10 cellular contexts compared by ENCODE assay signal in genomic region chr17:74842146-74842598, GRCh38. TPM values are rescaled to one million over a fixed set of nuclear protein-coding genes. Genes with fewer than 3 reads are reported as not detected.
DNase-seq lines count a peak whose midpoint lies in the region; ATAC-seq, FAIRE-seq and TF ChIP-seq lines count a peak whose summit lies in the region.
"Had no signal": no experiment of that assay in that cellular context is flagged by ENCODE, and none has a peak within 500 bp of the region (broad histone marks: within the 10 kb centered on the region; RNA-seq: fewer than 3 reads in every experiment).

No MANE protein-coding gene starts in this region.

- peaks cover 0 to 17% (median 9%) of the 10 kb centered on the region in 5 donors for H3K36me3 Mint-ChIP-seq in naive thymus-derived CD4-positive, alpha-beta T cell

- no TSS peak for BruUV-seq in HepG2 (replicated peaks; lab: Mats Ljungman, UMichigan)

- peak; percentile 23 for FAIRE-seq in HepG2 (lab: Jason Lieb, UNC)
- FAIRE-seq: colon, islet of Langerhans had no signal

- peak overlapping the region in 9 of 12 donors; percentile 27 to 57 (median 49) for H3K4me3 ChIP-seq in heart left ventricle
- no peak overlapping the region for H3K4me3 ChIP-seq in astrocyte of the spinal cord (ENCODE audit: low read depth, low read length)
- peak overlapping the region; percentile 23 to 71 (median 26); a peak in 3 of 6 replicates for H3K4me3 ChIP-seq in HepG2 (replicated peaks in 1 of 3; ENCODE audit: insufficient read depth in 1 of 3, low read depth in 2 of 3, low read length in 3 of 3)
- peak overlapping the region; percentile 48 for H3K4me3 ChIP-seq in upper lobe of right lung
- H3K4me3 ChIP-seq in naive thymus-derived CD4-positive, alpha-beta T cell (ENCODE audit: low read length), result no peak overlapping the region

- DNase-seq in heart left ventricle (no peak), cardiac septum (ENCODE audit: low spot score) (no peak), astrocyte of the spinal cord (ENCODE audit: low read depth, low spot score) (peak; percentile 5), HepG2 (ENCODE audit: low spot score) (no peak), upper lobe of right lung (no peak), NCI-H187 (lab: John Stamatoyannopoulos, UW) (no peak), NCI-H345 treated with DMSO at 0.1 percent for 48 hours (lab: John Stamatoyannopoulos, UW; ENCODE audit: unreplicated experiment) (no peak)
- no peak for DNase-seq in naive thymus-derived CD4-positive, alpha-beta T cell

- no peaks in the 10 kb centered on the region for H3K9me3 Mint-ChIP-seq in naive thymus-derived CD4-positive, alpha-beta T cell

- peaks cover 8 to 23% (median 20%) of the 10 kb centered on the region in 7 donors for H3K4me1 Mint-ChIP-seq in naive thymus-derived CD4-positive, alpha-beta T cell

- peaks cover 0 to 4% (median 0%) of the 10 kb centered on the region in 9 donors for H3K36me3 ChIP-seq in heart left ventricle
- H3K36me3 ChIP-seq in HepG2 (replicated peaks in 1 of 2; ENCODE audit: control insufficient read depth in 1 of 2, insufficient read depth in 2 of 2, low read length in 2 of 2), result no peaks in the 10 kb centered on the region
- H3K36me3 ChIP-seq in upper lobe of right lung, result peaks cover 11% of the 10 kb centered on the region
- peaks cover 0 to 18% (median 0%) of the 10 kb centered on the region in 3 experiments for H3K36me3 ChIP-seq in naive thymus-derived CD4-positive, alpha-beta T cell (ENCODE audit: control insufficient read depth in 2 of 3, insufficient read depth in 3 of 3, low read length in 3 of 3)

- TF ChIP-seq EP300 in HepG2 (IDR thresholded peaks at IDR 0.05; ENCODE audit: low read depth in 2 of 2, low read length in 2 of 2), result no peak
- no peak for TF ChIP-seq EP300 in HepG2 (CRISPR knock-in tag; IDR thresholded peaks at IDR 0.05; ENCODE audit: borderline replicate concordance)

- H3K27ac Mint-ChIP-seq in naive thymus-derived CD4-positive, alpha-beta T cell, result no peak overlapping the region

- ATAC-seq in heart left ventricle (no peak), HepG2 (peak; percentile 42), upper lobe of right lung (no peak)
- ATAC-seq in naive thymus-derived CD4-positive, alpha-beta T cell, result no peak

- peak overlapping the region in 4 of 10 donors; percentile 17 to 41 (median 30) for H3K4me3 Mint-ChIP-seq in naive thymus-derived CD4-positive, alpha-beta T cell

- TF ChIP-seq RAD21 in HepG2 (CRISPR knock-in tag; IDR thresholded peaks at IDR 0.05), result no peak

- POLR2A ChIA-PET in HepG2 (lab: Yijun Ruan, JAX), result interaction anchor here (0.8 to 1.9 kb wide), 5 partner anchors 10 to 104 kb away, joined by 3 to 15 read pairs (median 6); partner anchors contain the start of gene FDXR
- POLR2A ChIA-PET in naive thymus-derived CD4-positive, alpha-beta T cell (lab: Charles Lee), result no interaction called here

- peak overlapping the region; percentile 70 for H3K4me2 ChIP-seq in HepG2 (ENCODE audit: low read depth, low read length)

- H3K27me3 ChIP-seq in heart left ventricle (peaks cover 0 to 9% (median 0%) of the 10 kb centered on the region in 9 donors), HepG2 (ENCODE audit: control insufficient read depth in 1 of 2, insufficient read depth in 2 of 2, low read length in 2 of 2) (peaks cover 0 to 8% of the 10 kb centered on the region in 2 experiments; a peak in 1 of 5 replicates), upper lobe of right lung (no peaks in the 10 kb centered on the region)
- no peaks in the 10 kb centered on the region for H3K27me3 ChIP-seq in naive thymus-derived CD4-positive, alpha-beta T cell (ENCODE audit: control insufficient read depth in 2 of 2, insufficient read depth in 2 of 2, low read length in 2 of 2)

- TF ChIP-seq CTCF in heart left ventricle (IDR thresholded peaks at IDR 0.05) (no peak), astrocyte of the spinal cord (IDR thresholded peaks at IDR 0.05; ENCODE audit: low read depth, low read length) (no peak), HepG2 (CRISPR knock-in tag; IDR thresholded peaks at IDR 0.05) (peak; percentile 25), upper lobe of right lung (IDR thresholded peaks at IDR 0.05) (no peak)

- H4K20me1 ChIP-seq in HepG2 (ENCODE audit: insufficient read depth, low read length), result no peaks in the 10 kb centered on the region

- H3K9me3 ChIP-seq in heart left ventricle, result no peaks in the 10 kb centered on the region
- H3K9me3 ChIP-seq in HepG2 (ENCODE audit: low read length), result no peaks in the 10 kb centered on the region
- no peaks in the 10 kb centered on the region for H3K9me3 ChIP-seq in upper lobe of right lung
- H3K9me3 ChIP-seq in naive thymus-derived CD4-positive, alpha-beta T cell (ENCODE audit: control insufficient read depth in 2 of 3, low read length in 3 of 3), result no peaks in the 10 kb centered on the region

- CTCF ChIA-PET in HepG2 (lab: Yijun Ruan, JAX; ENCODE audit: low intra/inter-chr PET ratio, low total read pairs), result interaction anchor here (1.1 to 1.2 kb wide), 2 partner anchors 20 to 23 kb away, joined by 8 read pairs; no protein-coding TSS in a partner anchor
- CTCF ChIA-PET in naive thymus-derived CD4-positive, alpha-beta T cell (lab: Charles Lee), result no interaction called here

- intact Hi-C loops in heart left ventricle (cut with DNase I), result loop anchor here in 1 of 10 donors (1.0 kb wide), 1 partner anchor 20 kb away; no protein-coding TSS in a partner anchor
- intact Hi-C loops in cardiac septum (cut with DNase I), result loop anchor here (2.0 kb wide), 1 partner anchor 23 kb away; no protein-coding TSS in a partner anchor
- intact Hi-C loops in HepG2 (cut with micrococcal nuclease; ENCODE audit: unreplicated experiment), result loop anchor here (2.0 kb wide), 1 partner anchor 21 kb away; no protein-coding TSS in a partner anchor
- intact Hi-C loops in upper lobe of right lung (cut with DNase I), result no loop called here
- intact Hi-C loops in naive thymus-derived CD4-positive, alpha-beta T cell (cut with micrococcal nuclease), result no loop called here

- no peaks in the 10 kb centered on the region for H3K79me2 ChIP-seq in HepG2 (ENCODE audit: insufficient read depth, low read length)

- TF ChIP-seq POLR2A in heart left ventricle (IDR thresholded peaks at IDR 0.05) (no peak), HepG2 (IDR thresholded peaks at IDR 0.05; ENCODE audit: insufficient read depth in 1 of 2, low read depth in 2 of 2, low read length in 2 of 2) (no peak)

- peaks cover 4 to 26% (median 9%) of the 10 kb centered on the region in 5 donors for H3K27me3 Mint-ChIP-seq in naive thymus-derived CD4-positive, alpha-beta T cell

- H3K27ac ChIP-seq in heart left ventricle, result peak overlapping the region in 7 of 12 donors; percentile 2 to 78 (median 46)
- no peak overlapping the region for H3K27ac ChIP-seq in HepG2 (ENCODE audit: extremely low read length, insufficient read depth, low read length)
- no peak overlapping the region for H3K27ac ChIP-seq in upper lobe of right lung
- no peak overlapping the region for H3K27ac ChIP-seq in naive thymus-derived CD4-positive, alpha-beta T cell (ENCODE audit: low read depth, low read length)

- peak overlapping the region; percentile 63 for H3K9ac ChIP-seq in HepG2 (ENCODE audit: insufficient read depth, low read depth, low read length)

- in situ Hi-C loops in astrocyte of the spinal cord (cut with HindIII; ENCODE audit: low sequenced_read_pairs) (no loop called here), HepG2 (cut with HindIII; ENCODE audit: extremely low pct_ligation_motif_present, low pct_unique_long_range_greater_than_20kb) (no loop called here)

- H3K4me1 ChIP-seq in heart left ventricle (peaks cover 6 to 32% (median 25%) of the 10 kb centered on the region in 12 donors), HepG2 (ENCODE audit: insufficient read depth, low read length) (peaks cover 16% of the 10 kb centered on the region), upper lobe of right lung (peaks cover 20% of the 10 kb centered on the region)
- H3K4me1 ChIP-seq in naive thymus-derived CD4-positive, alpha-beta T cell (ENCODE audit: control insufficient read depth in 2 of 2, insufficient read depth in 2 of 2, low read length in 2 of 2), result no peaks in the 10 kb centered on the region

- 21 to 54% (median 48%) methylated on average over 7 to 8 of the region's 8 CpGs for WGBS in heart left ventricle, 4 donors
- WGBS in HepG2 (ENCODE audit: low lambda C conversion rate), result 93% methylated on average over 3 of the region's 8 CpGs

- no peak overlapping the region for H2AFZ ChIP-seq in HepG2 (ENCODE audit: low read length)

RNA-seq across cellular contexts. Expression of gene GRIN2C, which starts 17.5 kb away (rescaled TPM):
- total RNA-seq in heart left ventricle, result 1 to 10 TPM in 2 of 9 donors, under 1 TPM in 7; 0.09 to 3.1 (median 0.45) TPM
- polyA plus RNA-seq in heart left ventricle, result under 1 TPM; 0.23 to 0.25 TPM
- 0.70 TPM for total RNA-seq in cardiac septum
- total RNA-seq in HepG2 (2016; rRNA removed; fragmentation: Illumina TruSeq; extraction: Trizol), result 0.11 TPM in 1 of 2 replicates, not detected in the other
- total RNA-seq in HepG2 (2016; cell fraction: cytosol; rRNA removed; fragmentation: Illumina TruSeq; extraction: Trizol; ENCODE audit: low read depth), result not detected in 2 replicates
- total RNA-seq in HepG2 (2016; cell fraction: insoluble cytoplasmic fraction; rRNA removed; fragmentation: Illumina TruSeq; extraction: Trizol), result 0.15 TPM in 1 of 2 replicates, not detected in the other
- not detected in 2 replicates for total RNA-seq in HepG2 (2016; cell fraction: membrane; rRNA removed; fragmentation: Illumina TruSeq; extraction: Trizol)
- 0.28 and 0.44 TPM in 2 replicates for total RNA-seq in HepG2 (2016; cell fraction: nucleus; rRNA removed; fragmentation: Illumina TruSeq; extraction: Trizol)
- polyA plus RNA-seq in HepG2 (2011; rRNA removed), result 0.03 and 0.07 TPM in 2 replicates
- polyA plus RNA-seq in HepG2 (2011; cell fraction: cytosol; rRNA removed), result 0.01 TPM in 2 replicates
- 0.17 and 0.29 TPM in 2 replicates for polyA plus RNA-seq in HepG2 (2011; cell fraction: nucleus; rRNA removed)
- 0.03 and 0.08 TPM in 2 replicates for polyA plus RNA-seq in HepG2 (2012)
- polyA plus RNA-seq in HepG2 (2016; cell fraction: cytosol; fragmentation: Illumina TruSeq; extraction: Trizol; ENCODE audit: low read depth), result not detected in 2 replicates
- not detected in 2 replicates for polyA plus RNA-seq in HepG2 (2016; cell fraction: insoluble cytoplasmic fraction; fragmentation: Illumina TruSeq; extraction: Trizol; ENCODE audit: low read depth)
- polyA plus RNA-seq in HepG2 (2016; cell fraction: membrane; fragmentation: Illumina TruSeq; extraction: Trizol; ENCODE audit: low read depth), result not detected in 2 replicates
- 0.15 and 0.44 TPM in 2 replicates for polyA plus RNA-seq in HepG2 (2016; cell fraction: nucleus; fragmentation: Illumina TruSeq; extraction: Trizol; ENCODE audit: insufficient read depth, low read depth)
- 0.14 TPM in 1 of 2 replicates, not detected in the other for polyA minus RNA-seq in HepG2 (2011; rRNA and poly(A)+ RNA removed; ENCODE audit: low replicate concordance)
- polyA minus RNA-seq in HepG2 (2011; cell fraction: cytosol; rRNA and poly(A)+ RNA removed), result not detected in 2 replicates
- polyA minus RNA-seq in HepG2 (2011; cell fraction: nucleus; rRNA and poly(A)+ RNA removed), result 0.52 TPM in 1 of 2 replicates, not detected in the other
- total RNA-seq in upper lobe of right lung, result not detected
- under 1 TPM in 2 of 5 experiments, not detected in 3; 0.12 to 0.15 TPM for total RNA-seq in naive thymus-derived CD4-positive, alpha-beta T cell
- not detected for polyA plus RNA-seq in naive thymus-derived CD4-positive, alpha-beta T cell

RNA-seq across cellular contexts. Expression of gene FDXR, which starts 30.6 kb away (rescaled TPM):
- total RNA-seq in heart left ventricle (1 to 10 TPM; 2.5 to 8.7 (median 4.7) TPM), cardiac septum (3.9 TPM), HepG2 (2016; rRNA removed; fragmentation: Illumina TruSeq; extraction: Trizol) (99.0 and 116 TPM in 2 replicates), upper lobe of right lung (11.2 TPM)
- polyA plus RNA-seq in heart left ventricle (1 to 10 TPM; 3.7 to 5.5 TPM), HepG2 (2011; rRNA removed) (23.4 and 27.7 TPM in 2 replicates)
- 17.2 and 18.6 TPM in 2 replicates for total RNA-seq in HepG2 (2016; cell fraction: cytosol; rRNA removed; fragmentation: Illumina TruSeq; extraction: Trizol; ENCODE audit: low read depth)
- 96.0 and 122 TPM in 2 replicates for total RNA-seq in HepG2 (2016; cell fraction: insoluble cytoplasmic fraction; rRNA removed; fragmentation: Illumina TruSeq; extraction: Trizol)
- 33.1 and 34.8 TPM in 2 replicates for total RNA-seq in HepG2 (2016; cell fraction: membrane; rRNA removed; fragmentation: Illumina TruSeq; extraction: Trizol)
- 59.6 and 66.9 TPM in 2 replicates for total RNA-seq in HepG2 (2016; cell fraction: nucleus; rRNA removed; fragmentation: Illumina TruSeq; extraction: Trizol)
- 25.9 and 36.5 TPM in 2 replicates for polyA plus RNA-seq in HepG2 (2011; cell fraction: cytosol; rRNA removed)
- 50.2 and 50.3 TPM in 2 replicates for polyA plus RNA-seq in HepG2 (2011; cell fraction: nucleus; rRNA removed)
- polyA plus RNA-seq in HepG2 (2012), result 12.3 and 15.3 TPM in 2 replicates
- 13.6 and 16.1 TPM in 2 replicates for polyA plus RNA-seq in HepG2 (2016; cell fraction: cytosol; fragmentation: Illumina TruSeq; extraction: Trizol; ENCODE audit: low read depth)
- polyA plus RNA-seq in HepG2 (2016; cell fraction: insoluble cytoplasmic fraction; fragmentation: Illumina TruSeq; extraction: Trizol; ENCODE audit: low read depth), result 83.4 and 93.7 TPM in 2 replicates
- 21.8 and 25.0 TPM in 2 replicates for polyA plus RNA-seq in HepG2 (2016; cell fraction: membrane; fragmentation: Illumina TruSeq; extraction: Trizol; ENCODE audit: low read depth)
- 111 and 113 TPM in 2 replicates for polyA plus RNA-seq in HepG2 (2016; cell fraction: nucleus; fragmentation: Illumina TruSeq; extraction: Trizol; ENCODE audit: insufficient read depth, low read depth)
- 11.0 and 40.8 TPM in 2 replicates for polyA minus RNA-seq in HepG2 (2011; rRNA and poly(A)+ RNA removed; ENCODE audit: low replicate concordance)
- polyA minus RNA-seq in HepG2 (2011; cell fraction: cytosol; rRNA and poly(A)+ RNA removed), result 14.0 and 15.4 TPM in 2 replicates
- 10.0 and 10.6 TPM in 2 replicates for polyA minus RNA-seq in HepG2 (2011; cell fraction: nucleus; rRNA and poly(A)+ RNA removed)
- total RNA-seq in naive thymus-derived CD4-positive, alpha-beta T cell, result 10 to 100 TPM in 3 of 5 experiments, 1 to 10 TPM in 2; 4.7 to 39.5 (median 11.7) TPM
- polyA plus RNA-seq in naive thymus-derived CD4-positive, alpha-beta T cell, result 1 to 10 TPM; 5.4 to 6.4 TPM

RNA-seq across cellular contexts. Expression of gene FADS6, which starts 51.3 kb away (rescaled TPM):
- total RNA-seq in heart left ventricle (not detected), cardiac septum (not detected), HepG2 (2016; rRNA removed; fragmentation: Illumina TruSeq; extraction: Trizol) (0.11 TPM in 1 of 2 replicates, not detected in the other), upper lobe of right lung (not detected)
- polyA plus RNA-seq in heart left ventricle (not detected), HepG2 (2011; rRNA removed) (0.11 and 0.20 TPM in 2 replicates)
- total RNA-seq in HepG2 (2016; cell fraction: cytosol; rRNA removed; fragmentation: Illumina TruSeq; extraction: Trizol; ENCODE audit: low read depth), result 0.09 TPM in 1 of 2 replicates, not detected in the other
- 0.11 TPM in 1 of 2 replicates, not detected in the other for total RNA-seq in HepG2 (2016; cell fraction: insoluble cytoplasmic fraction; rRNA removed; fragmentation: Illumina TruSeq; extraction: Trizol)
- not detected in 2 replicates for total RNA-seq in HepG2 (2016; cell fraction: membrane; rRNA removed; fragmentation: Illumina TruSeq; extraction: Trizol)
- total RNA-seq in HepG2 (2016; cell fraction: nucleus; rRNA removed; fragmentation: Illumina TruSeq; extraction: Trizol), result 0.28 TPM in 1 of 2 replicates, not detected in the other
- polyA plus RNA-seq in HepG2 (2011; cell fraction: cytosol; rRNA removed), result 0.14 and 0.15 TPM in 2 replicates
- polyA plus RNA-seq in HepG2 (2011; cell fraction: nucleus; rRNA removed), result 0.47 and 1.1 TPM in 2 replicates
- not detected in 2 replicates for polyA plus RNA-seq in HepG2 (2012)
- 0.18 TPM in 1 of 2 replicates, not detected in the other for polyA plus RNA-seq in HepG2 (2016; cell fraction: cytosol; fragmentation: Illumina TruSeq; extraction: Trizol; ENCODE audit: low read depth)
- 0.10 TPM in 1 of 2 replicates, not detected in the other for polyA plus RNA-seq in HepG2 (2016; cell fraction: insoluble cytoplasmic fraction; fragmentation: Illumina TruSeq; extraction: Trizol; ENCODE audit: low read depth)
- polyA plus RNA-seq in HepG2 (2016; cell fraction: membrane; fragmentation: Illumina TruSeq; extraction: Trizol; ENCODE audit: low read depth), result not detected in 2 replicates
- not detected in 2 replicates for polyA plus RNA-seq in HepG2 (2016; cell fraction: nucleus; fragmentation: Illumina TruSeq; extraction: Trizol; ENCODE audit: insufficient read depth, low read depth)
- polyA minus RNA-seq in HepG2 (2011; rRNA and poly(A)+ RNA removed; ENCODE audit: low replicate concordance), result 0.32 TPM in 1 of 2 replicates, not detected in the other
- not detected in 2 replicates for polyA minus RNA-seq in HepG2 (2011; cell fraction: cytosol; rRNA and poly(A)+ RNA removed)
- not detected in 2 replicates for polyA minus RNA-seq in HepG2 (2011; cell fraction: nucleus; rRNA and poly(A)+ RNA removed)
- not detected for total RNA-seq in naive thymus-derived CD4-positive, alpha-beta T cell
- under 1 TPM in 1 of 2 donors, not detected in 1; 0.14 TPM for polyA plus RNA-seq in naive thymus-derived CD4-positive, alpha-beta T cell

Comparison
In these comparisons a context has a peak if more than half of its experiments do, and no peak if none do; other contexts are left out.
1. H3K27ac ChIP-seq: peak in heart left ventricle (7 of 12); none in HepG2 (single experiment), upper lobe of right lung (single experiment) and naive thymus-derived CD4-positive, alpha-beta T cell (single experiment).
2. H3K4me3 ChIP-seq: peak in heart left ventricle (9 of 12), HepG2 (3 of 3) and upper lobe of right lung (single experiment); none in astrocyte of the spinal cord (single experiment) and naive thymus-derived CD4-positive, alpha-beta T cell (single experiment).
3. intact Hi-C loops: an anchor here in cardiac septum (2.0 kb wide) and HepG2 (2.0 kb wide); none called in upper lobe of right lung and naive thymus-derived CD4-positive, alpha-beta T cell.